In the genomic region with DNA sequence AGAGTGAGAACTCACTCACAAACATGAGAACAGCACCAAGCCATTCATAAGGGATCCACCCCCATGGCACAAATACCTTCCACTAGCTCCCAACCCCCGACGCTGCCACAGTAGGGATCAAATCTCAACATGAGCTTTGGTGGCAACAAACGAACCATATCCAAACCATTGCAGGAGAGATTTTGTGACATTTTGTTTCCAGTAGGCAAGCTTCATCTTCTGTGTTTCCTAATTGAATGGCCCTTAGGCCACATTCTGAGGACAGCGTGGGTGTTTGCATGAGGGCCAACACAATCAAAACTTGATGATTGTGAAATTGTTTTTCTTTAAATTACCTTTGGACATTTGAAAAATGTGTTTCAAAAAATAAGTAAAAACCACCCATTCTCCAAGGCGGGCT, we compare ENCODE assay signal across 17 cellular contexts.
"Had no signal": no experiment of that assay in that cellular context is flagged by ENCODE, and none has a peak within 500 bp of the region (broad histone marks: within the 10 kb centered on the region; RNA-seq: fewer than 3 reads in every experiment).

No MANE protein-coding gene starts in this region.

- ATAC-seq: activated CD8-positive, alpha-beta T cell treated with anti-CD3 and anti-CD28 coated beads, Interleukin-2, amount 10 ng/mL, durations not matched to agents 7 days and 5 days; activated naive CD8-positive, alpha-beta T cell treated with anti-CD3 and anti-CD28 coated beads, Interleukin-2, amount 50 U/mL, for 24 hours; body of pancreas; left lung; naive thymus-derived CD8-positive, alpha-beta T cell had no signal

- H3K36me3 Mint-ChIP-seq: mesothelial cell of epicardium; naive thymus-derived CD8-positive, alpha-beta T cell had no signal

- H3K4me1 ChIP-seq: body of pancreas, left lung, testis, upper lobe of left lung had no signal

- H3K9me3 ChIP-seq: body of pancreas, left lung, testis, upper lobe of left lung had no signal

- H3K4me3 ChIP-seq: body of pancreas, left lung, testis, upper lobe of left lung had no signal

- H3K36me3 ChIP-seq: left lung, upper lobe of left lung had no signal

- H3K27ac Mint-ChIP-seq: activated CD8-positive, alpha-beta T cell treated with anti-CD3 and anti-CD28 coated beads, Interleukin-2, amount 10 ng/mL, durations not matched to agents 7 days and 5 days; activated naive CD8-positive, alpha-beta T cell treated with anti-CD3 and anti-CD28 coated beads, Interleukin-2, amount 50 U/mL, for 24 hours; activated T-helper 1 cell treated with anti-CD3 and anti-CD28 coated beads, Interleukin-12 subunit alpha, Interleukin-12 subunit beta, Interleukin-2, Interleukin-4 antibody, amounts not matched to agents 30 ng/mL and 10 ng/mL and 1 ng/mL, durations not matched to agents 14 hours and 24 hours and 36 hours; mesothelial cell of epicardium; naive thymus-derived CD8-positive, alpha-beta T cell had no signal

- H3K27ac ChIP-seq: body of pancreas, left lung, testis, upper lobe of left lung had no signal

- H3K27me3 ChIP-seq: body of pancreas, left lung, testis, upper lobe of left lung had no signal

- H3K4me3 Mint-ChIP-seq: activated CD8-positive, alpha-beta T cell treated with anti-CD3 and anti-CD28 coated beads, Interleukin-2, amount 10 ng/mL, durations not matched to agents 7 days and 5 days; activated naive CD8-positive, alpha-beta T cell treated with anti-CD3 and anti-CD28 coated beads, Interleukin-2, amount 50 U/mL, for 24 hours; activated T-helper 1 cell treated with anti-CD3 and anti-CD28 coated beads, Interleukin-12 subunit alpha, Interleukin-12 subunit beta, Interleukin-2, Interleukin-4 antibody, amounts not matched to agents 30 ng/mL and 10 ng/mL and 1 ng/mL, durations not matched to agents 14 hours and 24 hours and 36 hours; mesothelial cell of epicardium; naive thymus-derived CD8-positive, alpha-beta T cell had no signal

- H3K9me3 Mint-ChIP-seq: activated T-helper 1 cell treated with anti-CD3 and anti-CD28 coated beads, Interleukin-12 subunit alpha, Interleukin-12 subunit beta, Interleukin-2, Interleukin-4 antibody, amounts not matched to agents 30 ng/mL and 10 ng/mL and 1 ng/mL, durations not matched to agents 14 hours and 24 hours and 36 hours; mesothelial cell of epicardium had no signal

- DNase-seq: activated CD4-positive, alpha-beta T cell treated with anti-CD3 and anti-CD28 coated beads for 1 hour; activated CD4-positive, alpha-beta T cell treated with anti-CD3 and anti-CD28 coated beads, Interleukin-2, amount 50 U/mL, for 1 hour; activated CD8-positive, alpha-beta T cell treated with anti-CD3 and anti-CD28 coated beads, Interleukin-2, amount 10 ng/mL, durations not matched to agents 7 days and 5 days; activated gamma-delta T cell; activated naive CD4-positive, alpha-beta T cell treated with anti-CD3 and anti-CD28 coated beads, Interleukin-2, amount 50 U/mL, for 16 hours; activated naive CD8-positive, alpha-beta T cell treated with anti-CD3 and anti-CD28 coated beads, Interleukin-2, amount 50 U/mL, for 24 hours; anterior cingulate cortex; body of pancreas; kidney; left lung; naive thymus-derived CD8-positive, alpha-beta T cell; stimulated activated CD4-positive, alpha-beta T cell treated with anti-CD3 and anti-CD28 coated beads, Interleukin-4, amount 100 ng/mL, for 1 hour; stimulated activated naive CD4-positive, alpha-beta T cell; testis; upper lobe of left lung had no signal

- H3K4me1 Mint-ChIP-seq: mesothelial cell of epicardium had no signal
